1 cellular context compared by ENCODE assay signal in the genomic region with DNA sequence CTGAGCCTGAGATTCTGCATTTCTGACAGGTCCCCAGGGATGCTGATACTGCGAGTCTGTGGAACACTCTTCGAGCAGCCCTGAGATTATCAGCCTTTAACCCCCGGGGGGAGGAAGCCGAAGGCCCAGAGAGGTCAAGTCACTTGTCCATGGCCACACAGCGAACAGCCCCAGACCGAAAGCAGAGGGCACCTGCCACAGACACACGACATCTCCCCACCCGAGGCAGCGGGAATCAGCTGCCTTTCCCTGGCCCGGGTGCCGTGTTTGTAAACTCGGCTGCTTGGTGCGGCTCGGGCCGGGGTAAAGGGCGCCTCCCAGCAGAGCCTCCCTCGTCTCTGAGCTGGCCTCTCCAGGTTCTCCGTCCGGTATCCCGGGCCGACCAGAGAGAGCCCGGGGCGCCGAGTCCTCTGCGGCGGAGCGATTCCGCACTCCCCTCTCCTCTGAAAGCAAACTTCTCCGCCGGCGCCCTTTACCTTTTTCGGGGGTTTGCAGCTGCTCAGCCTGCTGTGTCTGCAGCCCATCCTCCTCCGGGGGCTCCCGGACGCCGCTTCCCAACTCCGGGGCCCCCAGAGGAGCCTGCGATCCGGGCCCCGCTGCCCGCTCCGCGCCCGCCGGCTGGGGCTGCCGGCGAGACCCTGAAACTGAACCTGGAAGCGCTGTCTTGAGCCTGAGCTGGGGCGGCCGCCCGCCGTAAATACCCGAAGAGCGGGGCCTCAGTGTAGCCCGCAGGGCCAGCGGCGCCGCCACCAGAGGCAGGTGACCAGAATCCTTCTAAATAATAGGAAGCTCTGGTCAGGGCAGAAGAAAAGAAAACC.
TF ChIP-seq lines count a peak whose summit lies in the region.

A gene with protein sequence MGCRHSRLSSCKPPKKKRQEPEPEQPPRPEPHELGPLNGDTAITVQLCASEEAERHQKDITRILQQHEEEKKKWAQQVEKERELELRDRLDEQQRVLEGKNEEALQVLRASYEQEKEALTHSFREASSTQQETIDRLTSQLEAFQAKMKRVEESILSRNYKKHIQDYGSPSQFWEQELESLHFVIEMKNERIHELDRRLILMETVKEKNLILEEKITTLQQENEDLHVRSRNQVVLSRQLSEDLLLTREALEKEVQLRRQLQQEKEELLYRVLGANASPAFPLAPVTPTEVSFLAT (minus strand): TSS at position 646 of the 818 bp plus-strand sequence. CDS start 122 bp downstream, at position 524.

TF ChIP-seq in K562, 482 proteins besides CTCF, POLR2A, EP300 and RAD21 (continued from another document and continues in another):
- TF ChIP-seq, protein P1, sequence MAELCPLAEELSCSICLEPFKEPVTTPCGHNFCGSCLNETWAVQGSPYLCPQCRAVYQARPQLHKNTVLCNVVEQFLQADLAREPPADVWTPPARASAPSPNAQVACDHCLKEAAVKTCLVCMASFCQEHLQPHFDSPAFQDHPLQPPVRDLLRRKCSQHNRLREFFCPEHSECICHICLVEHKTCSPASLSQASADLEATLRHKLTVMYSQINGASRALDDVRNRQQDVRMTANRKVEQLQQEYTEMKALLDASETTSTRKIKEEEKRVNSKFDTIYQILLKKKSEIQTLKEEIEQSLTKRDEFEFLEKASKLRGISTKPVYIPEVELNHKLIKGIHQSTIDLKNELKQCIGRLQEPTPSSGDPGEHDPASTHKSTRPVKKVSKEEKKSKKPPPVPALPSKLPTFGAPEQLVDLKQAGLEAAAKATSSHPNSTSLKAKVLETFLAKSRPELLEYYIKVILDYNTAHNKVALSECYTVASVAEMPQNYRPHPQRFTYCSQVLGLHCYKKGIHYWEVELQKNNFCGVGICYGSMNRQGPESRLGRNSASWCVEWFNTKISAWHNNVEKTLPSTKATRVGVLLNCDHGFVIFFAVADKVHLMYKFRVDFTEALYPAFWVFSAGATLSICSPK (IDR thresholded peaks at IDR 0.05; ENCODE audit: borderline replicate concordance): no peak
- TF ChIP-seq, protein P2, sequence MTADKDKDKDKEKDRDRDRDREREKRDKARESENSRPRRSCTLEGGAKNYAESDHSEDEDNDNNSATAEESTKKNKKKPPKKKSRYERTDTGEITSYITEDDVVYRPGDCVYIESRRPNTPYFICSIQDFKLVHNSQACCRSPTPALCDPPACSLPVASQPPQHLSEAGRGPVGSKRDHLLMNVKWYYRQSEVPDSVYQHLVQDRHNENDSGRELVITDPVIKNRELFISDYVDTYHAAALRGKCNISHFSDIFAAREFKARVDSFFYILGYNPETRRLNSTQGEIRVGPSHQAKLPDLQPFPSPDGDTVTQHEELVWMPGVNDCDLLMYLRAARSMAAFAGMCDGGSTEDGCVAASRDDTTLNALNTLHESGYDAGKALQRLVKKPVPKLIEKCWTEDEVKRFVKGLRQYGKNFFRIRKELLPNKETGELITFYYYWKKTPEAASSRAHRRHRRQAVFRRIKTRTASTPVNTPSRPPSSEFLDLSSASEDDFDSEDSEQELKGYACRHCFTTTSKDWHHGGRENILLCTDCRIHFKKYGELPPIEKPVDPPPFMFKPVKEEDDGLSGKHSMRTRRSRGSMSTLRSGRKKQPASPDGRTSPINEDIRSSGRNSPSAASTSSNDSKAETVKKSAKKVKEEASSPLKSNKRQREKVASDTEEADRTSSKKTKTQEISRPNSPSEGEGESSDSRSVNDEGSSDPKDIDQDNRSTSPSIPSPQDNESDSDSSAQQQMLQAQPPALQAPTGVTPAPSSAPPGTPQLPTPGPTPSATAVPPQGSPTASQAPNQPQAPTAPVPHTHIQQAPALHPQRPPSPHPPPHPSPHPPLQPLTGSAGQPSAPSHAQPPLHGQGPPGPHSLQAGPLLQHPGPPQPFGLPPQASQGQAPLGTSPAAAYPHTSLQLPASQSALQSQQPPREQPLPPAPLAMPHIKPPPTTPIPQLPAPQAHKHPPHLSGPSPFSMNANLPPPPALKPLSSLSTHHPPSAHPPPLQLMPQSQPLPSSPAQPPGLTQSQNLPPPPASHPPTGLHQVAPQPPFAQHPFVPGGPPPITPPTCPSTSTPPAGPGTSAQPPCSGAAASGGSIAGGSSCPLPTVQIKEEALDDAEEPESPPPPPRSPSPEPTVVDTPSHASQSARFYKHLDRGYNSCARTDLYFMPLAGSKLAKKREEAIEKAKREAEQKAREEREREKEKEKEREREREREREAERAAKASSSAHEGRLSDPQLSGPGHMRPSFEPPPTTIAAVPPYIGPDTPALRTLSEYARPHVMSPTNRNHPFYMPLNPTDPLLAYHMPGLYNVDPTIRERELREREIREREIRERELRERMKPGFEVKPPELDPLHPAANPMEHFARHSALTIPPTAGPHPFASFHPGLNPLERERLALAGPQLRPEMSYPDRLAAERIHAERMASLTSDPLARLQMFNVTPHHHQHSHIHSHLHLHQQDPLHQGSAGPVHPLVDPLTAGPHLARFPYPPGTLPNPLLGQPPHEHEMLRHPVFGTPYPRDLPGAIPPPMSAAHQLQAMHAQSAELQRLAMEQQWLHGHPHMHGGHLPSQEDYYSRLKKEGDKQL (CRISPR knock-in tag; IDR thresholded peaks at IDR 0.05; ENCODE audit: borderline replicate concordance): 0 out of 2 replicates have a peak, but pooled peaks have one; percentile 76
- TF ChIP-seq FIP1L1 (IDR thresholded peaks at IDR 0.05; ENCODE audit: low read depth, low read length, poor library complexity, severe bottlenecking) (peak; percentile 40), XRCC5 (IDR thresholded peaks at IDR 0.05; ENCODE audit: low read depth, low read length) (peak; percentile 82; the same call in 1 of the 2 replicates), CXXC5 (CRISPR knock-in tag; IDR thresholded peaks at IDR 0.05) (peak; percentile 55; the same call in 1 of the 2 replicates), ZNF143 (CRISPR knock-in tag; IDR thresholded peaks at IDR 0.05) (no peak), SREBF1 (IDR thresholded peaks at IDR 0.05; ENCODE audit: borderline replicate concordance, low read depth, low read length) (no peak), HNRNPL (IDR thresholded peaks at IDR 0.05; ENCODE audit: low read depth, low read length) (no peak), YY1 (IDR thresholded peaks at IDR 0.05; ENCODE audit: borderline replicate concordance in 1 of 3, control insufficient read depth in 1 of 3, extremely low read depth in 1 of 3, insufficient read depth in 3 of 3, insufficient read length in 1 of 3, insufficient replicate concordance in 2 of 3, low read depth in 1 of 3, low read length in 2 of 3) (peak in 2 of 3 experiments; percentile 73 to 83), POLR2G (IDR thresholded peaks at IDR 0.05; ENCODE audit: low read depth, low read length) (peak; percentile 89), MAZ (CRISPR knock-in tag; conservative IDR thresholded peaks at IDR 0.05 in 1 of 2, IDR thresholded peaks at IDR 0.05 in 1 of 2) (peak in 1 of 2 experiments; percentile 30; a peak in 1 of 4 replicates), NR2C1 (IDR thresholded peaks at IDR 0.05) (no peak), NR2C1 (tag; IDR thresholded peaks at IDR 0.05) (peak; percentile 39; the same call in 1 of the 2 replicates), PHF8 (IDR thresholded peaks at IDR 0.05; ENCODE audit: borderline replicate concordance, low read length) (peak; percentile 69; the same call in 1 of the 2 replicates), MAFK (IDR thresholded peaks at IDR 0.05; ENCODE audit: low read length) (peak; percentile 89), CTBP1 (IDR thresholded peaks at IDR 0.05; ENCODE audit: borderline replicate concordance) (peak; percentile 10; the same call in 1 of the 2 replicates), SMAD4 (CRISPR knock-in tag; conservative IDR thresholded peaks at IDR 0.05) (peak; percentile 41), U2AF1 (optimal IDR thresholded peaks at IDR 0.05; ENCODE audit: low read depth, low read length) (no peak), SRSF1 (IDR thresholded peaks at IDR 0.05; ENCODE audit: low read depth, low read length) (no peak), RAD51 (IDR thresholded peaks at IDR 0.05; ENCODE audit: borderline replicate concordance, low read depth) (peak; percentile 30; the same call in 1 of the 2 replicates), GABPB1 (CRISPR knock-in tag; IDR thresholded peaks at IDR 0.05) (peak; percentile 58), NR2C2 (CRISPR knock-in tag; IDR thresholded peaks at IDR 0.05) (no peak), NR2C2 (tag; IDR thresholded peaks at IDR 0.05) (peak; percentile 27; the same call in 1 of the 2 replicates), PTBP1 (IDR thresholded peaks at IDR 0.05; ENCODE audit: low read depth, low read length) (peak; percentile 89), ADNP (tag; IDR thresholded peaks at IDR 0.05) (peak; percentile 77; the same call in 1 of the 2 replicates), TEAD1 (CRISPR knock-in tag; IDR thresholded peaks at IDR 0.05) (no peak), HDAC2 (IDR thresholded peaks at IDR 0.05) (peak; percentile 94), ZBTB7A (IDR thresholded peaks at IDR 0.05; ENCODE audit: borderline replicate concordance, control insufficient read depth, low read depth, low read length) (peak; percentile 49; the same call in 1 of the 2 replicates), SIN3B (IDR thresholded peaks at IDR 0.05; ENCODE audit: low read depth) (peak; percentile 9), NR3C1 (CRISPR knock-in tag; IDR thresholded peaks at IDR 0.05) (no peak), ILK (tag; IDR thresholded peaks at IDR 0.05; ENCODE audit: borderline replicate concordance, low read depth) (no peak), ZFP36 (IDR thresholded peaks at IDR 0.05; ENCODE audit: low read depth, low read length, partially characterized antibody) (peak; percentile 96), ARID1B (IDR thresholded peaks at IDR 0.05) (no peak)
- TF ChIP-seq, protein P3, sequence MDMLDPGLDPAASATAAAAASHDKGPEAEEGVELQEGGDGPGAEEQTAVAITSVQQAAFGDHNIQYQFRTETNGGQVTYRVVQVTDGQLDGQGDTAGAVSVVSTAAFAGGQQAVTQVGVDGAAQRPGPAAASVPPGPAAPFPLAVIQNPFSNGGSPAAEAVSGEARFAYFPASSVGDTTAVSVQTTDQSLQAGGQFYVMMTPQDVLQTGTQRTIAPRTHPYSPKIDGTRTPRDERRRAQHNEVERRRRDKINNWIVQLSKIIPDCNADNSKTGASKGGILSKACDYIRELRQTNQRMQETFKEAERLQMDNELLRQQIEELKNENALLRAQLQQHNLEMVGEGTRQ (CRISPR knock-in tag; IDR thresholded peaks at IDR 0.05): peak; percentile 23; the same call in 1 of the 2 replicates
- TF ChIP-seq, protein P4, sequence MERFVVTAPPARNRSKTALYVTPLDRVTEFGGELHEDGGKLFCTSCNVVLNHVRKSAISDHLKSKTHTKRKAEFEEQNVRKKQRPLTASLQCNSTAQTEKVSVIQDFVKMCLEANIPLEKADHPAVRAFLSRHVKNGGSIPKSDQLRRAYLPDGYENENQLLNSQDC (CRISPR knock-in tag; IDR thresholded peaks at IDR 0.05): no peak
- TF ChIP-seq, protein P5, sequence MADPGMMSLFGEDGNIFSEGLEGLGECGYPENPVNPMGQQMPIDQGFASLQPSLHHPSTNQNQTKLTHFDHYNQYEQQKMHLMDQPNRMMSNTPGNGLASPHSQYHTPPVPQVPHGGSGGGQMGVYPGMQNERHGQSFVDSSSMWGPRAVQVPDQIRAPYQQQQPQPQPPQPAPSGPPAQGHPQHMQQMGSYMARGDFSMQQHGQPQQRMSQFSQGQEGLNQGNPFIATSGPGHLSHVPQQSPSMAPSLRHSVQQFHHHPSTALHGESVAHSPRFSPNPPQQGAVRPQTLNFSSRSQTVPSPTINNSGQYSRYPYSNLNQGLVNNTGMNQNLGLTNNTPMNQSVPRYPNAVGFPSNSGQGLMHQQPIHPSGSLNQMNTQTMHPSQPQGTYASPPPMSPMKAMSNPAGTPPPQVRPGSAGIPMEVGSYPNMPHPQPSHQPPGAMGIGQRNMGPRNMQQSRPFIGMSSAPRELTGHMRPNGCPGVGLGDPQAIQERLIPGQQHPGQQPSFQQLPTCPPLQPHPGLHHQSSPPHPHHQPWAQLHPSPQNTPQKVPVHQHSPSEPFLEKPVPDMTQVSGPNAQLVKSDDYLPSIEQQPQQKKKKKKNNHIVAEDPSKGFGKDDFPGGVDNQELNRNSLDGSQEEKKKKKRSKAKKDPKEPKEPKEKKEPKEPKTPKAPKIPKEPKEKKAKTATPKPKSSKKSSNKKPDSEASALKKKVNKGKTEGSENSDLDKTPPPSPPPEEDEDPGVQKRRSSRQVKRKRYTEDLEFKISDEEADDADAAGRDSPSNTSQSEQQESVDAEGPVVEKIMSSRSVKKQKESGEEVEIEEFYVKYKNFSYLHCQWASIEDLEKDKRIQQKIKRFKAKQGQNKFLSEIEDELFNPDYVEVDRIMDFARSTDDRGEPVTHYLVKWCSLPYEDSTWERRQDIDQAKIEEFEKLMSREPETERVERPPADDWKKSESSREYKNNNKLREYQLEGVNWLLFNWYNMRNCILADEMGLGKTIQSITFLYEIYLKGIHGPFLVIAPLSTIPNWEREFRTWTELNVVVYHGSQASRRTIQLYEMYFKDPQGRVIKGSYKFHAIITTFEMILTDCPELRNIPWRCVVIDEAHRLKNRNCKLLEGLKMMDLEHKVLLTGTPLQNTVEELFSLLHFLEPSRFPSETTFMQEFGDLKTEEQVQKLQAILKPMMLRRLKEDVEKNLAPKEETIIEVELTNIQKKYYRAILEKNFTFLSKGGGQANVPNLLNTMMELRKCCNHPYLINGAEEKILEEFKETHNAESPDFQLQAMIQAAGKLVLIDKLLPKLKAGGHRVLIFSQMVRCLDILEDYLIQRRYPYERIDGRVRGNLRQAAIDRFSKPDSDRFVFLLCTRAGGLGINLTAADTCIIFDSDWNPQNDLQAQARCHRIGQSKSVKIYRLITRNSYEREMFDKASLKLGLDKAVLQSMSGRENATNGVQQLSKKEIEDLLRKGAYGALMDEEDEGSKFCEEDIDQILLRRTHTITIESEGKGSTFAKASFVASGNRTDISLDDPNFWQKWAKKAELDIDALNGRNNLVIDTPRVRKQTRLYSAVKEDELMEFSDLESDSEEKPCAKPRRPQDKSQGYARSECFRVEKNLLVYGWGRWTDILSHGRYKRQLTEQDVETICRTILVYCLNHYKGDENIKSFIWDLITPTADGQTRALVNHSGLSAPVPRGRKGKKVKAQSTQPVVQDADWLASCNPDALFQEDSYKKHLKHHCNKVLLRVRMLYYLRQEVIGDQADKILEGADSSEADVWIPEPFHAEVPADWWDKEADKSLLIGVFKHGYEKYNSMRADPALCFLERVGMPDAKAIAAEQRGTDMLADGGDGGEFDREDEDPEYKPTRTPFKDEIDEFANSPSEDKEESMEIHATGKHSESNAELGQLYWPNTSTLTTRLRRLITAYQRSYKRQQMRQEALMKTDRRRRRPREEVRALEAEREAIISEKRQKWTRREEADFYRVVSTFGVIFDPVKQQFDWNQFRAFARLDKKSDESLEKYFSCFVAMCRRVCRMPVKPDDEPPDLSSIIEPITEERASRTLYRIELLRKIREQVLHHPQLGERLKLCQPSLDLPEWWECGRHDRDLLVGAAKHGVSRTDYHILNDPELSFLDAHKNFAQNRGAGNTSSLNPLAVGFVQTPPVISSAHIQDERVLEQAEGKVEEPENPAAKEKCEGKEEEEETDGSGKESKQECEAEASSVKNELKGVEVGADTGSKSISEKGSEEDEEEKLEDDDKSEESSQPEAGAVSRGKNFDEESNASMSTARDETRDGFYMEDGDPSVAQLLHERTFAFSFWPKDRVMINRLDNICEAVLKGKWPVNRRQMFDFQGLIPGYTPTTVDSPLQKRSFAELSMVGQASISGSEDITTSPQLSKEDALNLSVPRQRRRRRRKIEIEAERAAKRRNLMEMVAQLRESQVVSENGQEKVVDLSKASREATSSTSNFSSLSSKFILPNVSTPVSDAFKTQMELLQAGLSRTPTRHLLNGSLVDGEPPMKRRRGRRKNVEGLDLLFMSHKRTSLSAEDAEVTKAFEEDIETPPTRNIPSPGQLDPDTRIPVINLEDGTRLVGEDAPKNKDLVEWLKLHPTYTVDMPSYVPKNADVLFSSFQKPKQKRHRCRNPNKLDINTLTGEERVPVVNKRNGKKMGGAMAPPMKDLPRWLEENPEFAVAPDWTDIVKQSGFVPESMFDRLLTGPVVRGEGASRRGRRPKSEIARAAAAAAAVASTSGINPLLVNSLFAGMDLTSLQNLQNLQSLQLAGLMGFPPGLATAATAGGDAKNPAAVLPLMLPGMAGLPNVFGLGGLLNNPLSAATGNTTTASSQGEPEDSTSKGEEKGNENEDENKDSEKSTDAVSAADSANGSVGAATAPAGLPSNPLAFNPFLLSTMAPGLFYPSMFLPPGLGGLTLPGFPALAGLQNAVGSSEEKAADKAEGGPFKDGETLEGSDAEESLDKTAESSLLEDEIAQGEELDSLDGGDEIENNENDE (IDR thresholded peaks at IDR 0.05; ENCODE audit: low read depth, low read length): peak; percentile 99
